In the genomic region with DNA sequence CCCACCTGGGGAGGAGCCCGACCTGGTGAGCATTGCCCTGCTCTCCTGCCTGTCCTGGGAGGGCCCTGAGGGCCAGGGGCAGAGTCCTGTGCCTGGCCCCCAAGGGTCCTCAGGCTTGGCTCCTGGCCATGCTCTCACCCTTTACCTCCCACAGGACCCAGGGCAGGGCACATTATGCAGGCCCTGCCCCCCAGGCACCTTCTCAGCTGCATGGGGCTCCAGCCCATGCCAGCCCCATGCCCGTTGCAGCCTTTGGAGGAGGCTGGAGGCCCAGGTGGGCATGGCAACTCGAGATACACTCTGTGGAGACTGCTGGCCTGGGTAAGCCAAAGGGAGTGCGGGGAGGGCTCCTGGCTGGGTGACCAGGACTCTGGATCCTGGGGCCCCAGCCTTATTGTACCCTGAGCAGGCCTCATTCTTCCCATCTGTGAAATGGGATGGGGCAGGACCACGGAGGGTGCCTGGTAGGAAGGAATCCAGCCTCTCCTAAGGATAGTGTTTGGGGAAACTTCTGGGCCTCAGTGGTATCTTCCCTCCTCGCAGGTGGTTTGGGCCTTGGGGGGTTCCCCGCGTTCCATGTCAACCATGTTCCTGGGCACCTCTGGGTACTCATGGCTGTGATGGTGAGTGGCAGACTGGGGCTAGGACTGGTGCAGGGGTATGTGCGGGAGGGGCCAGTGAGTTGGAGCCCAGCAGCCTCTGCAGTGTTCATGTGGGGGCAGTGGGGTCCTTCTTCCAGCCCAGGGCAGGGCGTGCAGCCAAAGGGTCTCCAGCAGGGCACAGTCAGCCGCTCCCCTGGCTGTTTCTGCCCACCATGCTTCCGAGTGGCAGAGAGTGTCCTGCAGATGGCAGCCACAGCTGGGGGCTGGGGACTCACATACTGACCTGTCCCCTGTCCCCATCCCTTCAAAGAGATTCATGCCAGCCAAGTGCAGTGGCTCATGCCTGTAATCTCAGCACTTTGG, we compare ENCODE assay signal across 17 cellular contexts. TPM values are rescaled to one million over a fixed set of nuclear protein-coding genes. Genes with fewer than 3 reads are reported as not detected.
DNase-seq lines count a peak whose midpoint lies in the region; ATAC-seq, FAIRE-seq and TF ChIP-seq lines count a peak whose summit lies in the region.
"Had no signal": no experiment of that assay in that cellular context is flagged by ENCODE, and none has a peak within 500 bp of the region (broad histone marks: within the 10 kb centered on the region; RNA-seq: fewer than 3 reads in every experiment).

No MANE protein-coding gene starts in this region.

- FAIRE-seq in K562 (lab: Jason Lieb, UNC): no peak
- FAIRE-seq: H54 had no signal

- no peak overlapping the region for H2AFZ ChIP-seq in K562 (ENCODE audit: low read depth, low read length)

- H3K27me3 ChIP-seq in K562 (ENCODE audit: control insufficient read depth in 2 of 2, insufficient read depth in 2 of 2, low read length in 2 of 2) (no peaks in the 10 kb centered on the region), neutrophil (no peaks in the 10 kb centered on the region)

- H3K27ac ChIP-seq in K562 (ENCODE audit: extremely low read depth, low read depth, low read length): no peak overlapping the region
- H3K27ac ChIP-seq in neutrophil: peak overlapping the region; percentile 99

- no peak overlapping the region for H3K4me3 Mint-ChIP-seq in stimulated activated naive CD8-positive, alpha-beta T cell treated with anti-CD3 and anti-CD28 coated beads, Interleukin-15, amount 100 ng/mL, for 72 hours
- H3K4me3 Mint-ChIP-seq: CD8-positive, alpha-beta T cell had no signal

- H3K4me3 ChIP-seq in K562: no peak overlapping the region
- H3K4me3 ChIP-seq in neutrophil (ENCODE audit: low read depth in 1 of 2, low read length in 1 of 2): no peak overlapping the region

- DNase-seq in stimulated activated naive CD8-positive, alpha-beta T cell treated with anti-CD3 and anti-CD28 coated beads, Interleukin-15, amount 100 ng/mL, for 72 hours: no peak
- DNase-seq in stimulated activated naive CD8-positive, alpha-beta T cell treated with anti-CD3 and anti-CD28 coated beads, Interleukin-15, Interleukin-2, amounts not matched to agents 100 U/mL and 50 U/mL, for 24 hours: no peak
- DNase-seq in K562 (ENCODE audit: extremely low read depth in 1 of 4, low spot score in 3 of 4): no peak
- no peak for DNase-seq in stimulated activated naive CD4-positive, alpha-beta T cell treated with Interleukin-2 at 50 U/mL for 16 hours (lab: John Stamatoyannopoulos, UW)
- DNase-seq in activated gamma-delta T cell (lab: John Stamatoyannopoulos, UW): no peak
- DNase-seq: ACHN, KBM-7, NCI-H1105 treated with DMSO at 0.1 percent for 48 hours, NCI-H187, NCI-H446, NCI-H748 treated with DMSO at 0.1 percent for 48 hours, SHP77 had no signal

- H3K27ac Mint-ChIP-seq in stimulated activated naive CD8-positive, alpha-beta T cell treated with anti-CD3 and anti-CD28 coated beads, Interleukin-15, amount 100 ng/mL, for 72 hours: peak overlapping the region; percentile 38 to 58
- H3K27ac Mint-ChIP-seq: CD8-positive, alpha-beta T cell had no signal

- in situ Hi-C loops in K562 (cut with MboI): loop anchor here (5.0 kb wide), 2 partner anchors 39 to 84 kb away; a partner anchor contains a TSS

- no peak overlapping the region for H3K4me2 ChIP-seq in K562 (ENCODE audit: insufficient read depth, low read length)

- H3K36me3 ChIP-seq in K562 (ENCODE audit: control insufficient read depth, insufficient read depth, low read length): peaks cover 68% of the 10 kb centered on the region; the same call in 2 of the 3 replicates
- H3K36me3 ChIP-seq in neutrophil: peaks cover 74% of the 10 kb centered on the region

- no TSS peak for BruUV-seq in K562 (replicated peaks; lab: Mats Ljungman, UMichigan)

- H3K4me1 Mint-ChIP-seq in stimulated activated naive CD8-positive, alpha-beta T cell treated with anti-CD3 and anti-CD28 coated beads, Interleukin-15, amount 100 ng/mL, for 72 hours: peaks cover 38% of the 10 kb centered on the region

- H3K4me1 ChIP-seq in K562 (replicated peaks in 1 of 2; ENCODE audit: control insufficient read depth in 2 of 2, insufficient read depth in 2 of 2, low read length in 2 of 2): peaks cover 9 to 65% of the 10 kb centered on the region in 2 experiments
- H3K4me1 ChIP-seq in neutrophil (ENCODE audit: control insufficient read depth in 1 of 2, insufficient read depth in 1 of 2, low read depth in 1 of 2, low read length in 1 of 2): peaks cover 63 to 64% of the 10 kb centered on the region in 2 experiments

- POLR2A ChIA-PET in K562 (lab: Yijun Ruan, JAX): interaction anchor here (1.2 kb wide), 1 partner anchor 9 kb away, joined by 4 read pairs; no protein-coding TSS in a partner anchor

- CTCF ChIA-PET in K562 (lab: Yijun Ruan, JAX; ENCODE audit: low intra/inter-chr PET ratio): interaction anchor here (1.5 to 4.0 kb wide), 2 partner anchors 40 kb away, joined by 3 to 51 read pairs; no protein-coding TSS in a partner anchor

- H3K9me3 ChIP-seq in K562 (replicated peaks; ENCODE audit: control insufficient read depth, insufficient read depth, low read depth, low read length) (no peaks in the 10 kb centered on the region), neutrophil (no peaks in the 10 kb centered on the region)

- H3K27me3 Mint-ChIP-seq in stimulated activated naive CD8-positive, alpha-beta T cell treated with anti-CD3 and anti-CD28 coated beads, Interleukin-15, amount 100 ng/mL, for 72 hours: no peaks in the 10 kb centered on the region

- TF ChIP-seq CTCF in K562 (IDR thresholded peaks at IDR 0.05 in 2 of 3, conservative IDR thresholded peaks at IDR 0.05 in 1 of 3; ENCODE audit: insufficient read depth in 2 of 3, low read depth in 1 of 3, low read length in 3 of 3): no peak
- TF ChIP-seq CTCF in neutrophil (IDR thresholded peaks at IDR 0.05): no peak

- TF ChIP-seq EP300 in K562 (IDR thresholded peaks at IDR 0.05; ENCODE audit: low read length): no peak

- no peak for ATAC-seq in stimulated activated naive CD8-positive, alpha-beta T cell treated with anti-CD3 and anti-CD28 coated beads, Interleukin-15, amount 100 ng/mL, for 72 hours
- ATAC-seq in stimulated activated naive CD8-positive, alpha-beta T cell treated with anti-CD3 and anti-CD28 coated beads, Interleukin-15, Interleukin-2, amounts not matched to agents 100 U/mL and 50 U/mL, for 24 hours: no peak
- ATAC-seq in K562 (no peak), HG03571 (IDR thresholded peaks at IDR 0.05; ENCODE audit: unreplicated experiment) (no peak)
- ATAC-seq: CD8-positive, alpha-beta T cell; SK-N-SH treated with all-trans-retinoic acid at 6 μM for 48 hours had no signal

- 87% methylated on average over 11 of the region's 12 CpGs for WGBS in K562 (ENCODE audit: insufficient coverage, low coverage, missing lambda C conversion rate)

- TF ChIP-seq POLR2A in K562 (conservative IDR thresholded peaks at IDR 0.05): no peak

- H3K9ac ChIP-seq in K562 (ENCODE audit: insufficient read depth in 1 of 2, low read depth in 2 of 2, low read length in 2 of 2): peak overlapping the region in 1 of 2 experiments; percentile 65; a peak in 2 of 4 replicates

- H3K9me1 ChIP-seq in K562 (ENCODE audit: control insufficient read depth, insufficient read depth, low read length): peaks cover 6% of the 10 kb centered on the region

- intact Hi-C loops in K562 (cut with micrococcal nuclease): no loop called here

- H3K9me3 Mint-ChIP-seq in stimulated activated naive CD8-positive, alpha-beta T cell treated with anti-CD3 and anti-CD28 coated beads, Interleukin-15, amount 100 ng/mL, for 72 hours: no peaks in the 10 kb centered on the region
- H3K9me3 Mint-ChIP-seq: CD8-positive, alpha-beta T cell had no signal

- peaks cover 31% of the 10 kb centered on the region for H4K20me1 ChIP-seq in K562 (replicated peaks; ENCODE audit: control insufficient read depth, insufficient read depth, low read length)

- H3K79me2 ChIP-seq in K562 (ENCODE audit: control insufficient read depth, insufficient read depth, low read length): peaks cover 26% of the 10 kb centered on the region

- no peak for TF ChIP-seq RAD21 in K562 (CRISPR knock-in tag; conservative IDR thresholded peaks at IDR 0.05 in 1 of 2, IDR thresholded peaks at IDR 0.05 in 1 of 2)

TF ChIP-seq in K562, 482 proteins besides CTCF, POLR2A, EP300 and RAD21:
- TF ChIP-seq RBFOX2 (IDR thresholded peaks at IDR 0.05; ENCODE audit: low read depth, low read length): 0 out of 2 replicates have a peak, but pooled peaks have one; percentile 25
- no peak for TF ChIP-seq PHF20 (IDR thresholded peaks at IDR 0.05; ENCODE audit: partially characterized antibody)
- TF ChIP-seq, protein P1, sequence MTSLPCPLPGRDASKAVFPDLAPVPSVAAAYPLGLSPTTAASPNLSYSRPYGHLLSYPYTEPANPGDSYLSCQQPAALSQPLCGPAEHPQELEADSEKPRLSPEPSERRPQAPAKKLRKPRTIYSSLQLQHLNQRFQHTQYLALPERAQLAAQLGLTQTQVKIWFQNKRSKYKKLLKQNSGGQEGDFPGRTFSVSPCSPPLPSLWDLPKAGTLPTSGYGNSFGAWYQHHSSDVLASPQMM (CRISPR knock-in tag; IDR thresholded peaks at IDR 0.05): no peak
- no peak for TF ChIP-seq DDX20 (tag; IDR thresholded peaks at IDR 0.05; ENCODE audit: low read depth)

RNA-seq across cellular contexts. Expression of a gene that starts 14.7 kb away (rescaled TPM):
- total RNA-seq in K562 (2011; cell fraction: chromatin; rRNA removed; ENCODE audit: low replicate concordance): 24.0 and 79.7 TPM in 2 replicates
- 52.2 and 56.9 TPM in 2 replicates for total RNA-seq in K562 (2011; cell fraction: nucleolus; rRNA removed)
- total RNA-seq in K562 (2011; cell fraction: nucleoplasm; rRNA removed): 38.4 and 46.9 TPM in 2 replicates
- total RNA-seq in K562 (2014; rRNA removed) (11.2 and 13.3 TPM in 2 replicates), K562 (2014; rRNA removed; fragmentation: Illumina TruSeq; extraction: Trizol) (3.1 and 3.8 TPM in 2 replicates), K562 (2015; rRNA removed; fragmentation: Illumina TruSeq; extraction: Trizol) (9.6 and 9.8 TPM in 2 replicates), K562 (2021) (18.4 and 20.2 TPM in 2 replicates)
- polyA plus RNA-seq in K562 (2011; rRNA removed) (7.4 and 11.8 TPM in 2 replicates), K562 (2014; fragmentation: Illumina TruSeq; extraction: Trizol) (6.0 and 8.6 TPM in 2 replicates), K562 (2014; fragmentation: Nextera tagmentation; extraction: Ambion mirVana) (1 to 10 TPM; 1.1 to 1.2 TPM), K562 (2014; rRNA removed) (14.4 and 14.9 TPM in 2 replicates)
- polyA plus RNA-seq in K562 (2011; cell fraction: cytosol; rRNA removed): 11.0 and 16.5 TPM in 2 replicates
- 55.1 and 73.5 TPM in 2 replicates for polyA plus RNA-seq in K562 (2011; cell fraction: nucleus; rRNA removed)
- 8.7 and 14.0 TPM in 2 replicates for polyA plus RNA-seq in K562 (2012)
- polyA minus RNA-seq in K562 (2011; rRNA and poly(A)+ RNA removed): 4.7 and 6.0 TPM in 2 replicates
- polyA minus RNA-seq in K562 (2011; cell fraction: cytosol; rRNA and poly(A)+ RNA removed): 7.3 and 8.5 TPM in 2 replicates
- 18.2 and 20.5 TPM in 2 replicates for polyA minus RNA-seq in K562 (2011; cell fraction: nucleus; rRNA and poly(A)+ RNA removed)
